ENCODE assay signal across 9 cellular contexts in the genomic region with DNA sequence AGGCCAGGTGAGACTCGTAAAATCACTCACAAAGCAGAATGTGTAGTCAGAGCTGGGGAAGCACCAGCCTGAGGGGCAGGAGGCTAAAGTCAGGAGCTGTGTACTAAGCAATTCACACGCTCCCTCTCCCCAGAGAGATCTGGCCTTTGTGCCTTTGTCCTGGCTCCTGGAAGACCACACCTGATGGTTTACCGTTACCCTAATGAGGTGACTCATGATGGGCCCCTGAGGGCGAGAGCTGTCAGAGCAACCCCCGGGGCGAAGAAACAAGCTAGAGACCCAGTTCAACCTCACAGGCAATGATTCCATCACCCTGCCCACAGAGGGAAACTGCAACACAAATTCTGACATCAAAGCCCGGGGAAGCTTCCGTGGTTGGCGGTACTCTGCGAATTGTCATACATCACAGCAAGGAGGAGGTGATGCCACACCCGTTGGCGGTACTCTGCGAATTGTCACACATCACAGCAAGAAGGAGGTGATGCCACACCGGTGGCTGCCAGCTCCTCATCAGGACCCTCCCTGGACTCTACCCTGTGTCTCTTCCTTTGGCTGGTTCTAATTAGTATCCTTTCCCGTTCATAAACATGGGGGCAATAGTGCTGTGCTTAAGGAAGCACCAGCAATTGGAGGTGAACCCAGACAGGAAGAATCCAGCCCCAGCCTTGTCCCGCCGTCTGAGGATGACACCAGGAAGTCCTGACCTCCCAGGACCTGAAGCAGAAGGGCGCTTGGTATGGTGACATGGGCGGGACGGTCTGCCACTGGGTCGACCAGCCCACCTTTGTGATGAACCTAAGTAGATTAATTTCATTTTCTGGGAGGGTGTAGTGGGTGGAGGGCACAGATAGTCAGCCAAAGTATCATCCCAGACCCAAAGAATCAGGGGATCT.
DNase-seq lines count a peak whose midpoint lies in the region; ATAC-seq lines count a peak whose summit lies in the region.
"Had no signal": no experiment of that assay in that cellular context is flagged by ENCODE, and none has a peak within 500 bp of the region (broad histone marks: within the 10 kb centered on the region; RNA-seq: fewer than 3 reads in every experiment).

No MANE protein-coding gene starts in this region.

- peak; percentile 78 for DNase-seq in activated gamma-delta T cell treated with Interleukin-2 at 50 U/mL for 16 hours
- DNase-seq in activated gamma-delta T cell (lab: John Stamatoyannopoulos, UW) = no peak
- DNase-seq in activated CD8-positive, alpha-beta memory T cell treated with anti-CD3 and anti-CD28 coated beads, Interleukin-2, amount 50 U/mL, for 1 hour (ENCODE audit: extremely low read depth) = peak; percentile 77
- peak; percentile 15 for DNase-seq in kidney tubule cell (ENCODE audit: low spot score)
- DNase-seq in stimulated activated CD8-positive, alpha-beta memory T cell treated with anti-CD3 and anti-CD28 coated beads, Interleukin-7, amount 100 ng/mL, for 4 hours (ENCODE audit: low read depth in 2 of 2) = peak; percentile 60 to 74
- DNase-seq in OCI-M2 (lab: John Stamatoyannopoulos, UW; ENCODE audit: unreplicated experiment) = no peak
- DNase-seq: NCI-H1694 treated with DMSO at 0.1 percent for 48 hours had no signal

- ATAC-seq in HG03039 (IDR thresholded peaks at IDR 0.05; ENCODE audit: unreplicated experiment) (no peak), GM19467 (IDR thresholded peaks at IDR 0.05; ENCODE audit: unreplicated experiment) (no peak)

Comparison
In these comparisons a context has a peak if more than half of its experiments do, and no peak if none do; other contexts are left out.
1. DNase-seq: peak in activated gamma-delta T cell treated with Interleukin-2 at 50 U/mL for 16 hours (single experiment), activated CD8-positive, alpha-beta memory T cell treated with anti-CD3 and anti-CD28 coated beads, Interleukin-2, amount 50 U/mL, for 1 hour (single experiment), kidney tubule cell (single experiment) and stimulated activated CD8-positive, alpha-beta memory T cell treated with anti-CD3 and anti-CD28 coated beads, Interleukin-7, amount 100 ng/mL, for 4 hours (2 of 2); none in activated gamma-delta T cell (single experiment) and OCI-M2 (single experiment).